In the genomic region with DNA sequence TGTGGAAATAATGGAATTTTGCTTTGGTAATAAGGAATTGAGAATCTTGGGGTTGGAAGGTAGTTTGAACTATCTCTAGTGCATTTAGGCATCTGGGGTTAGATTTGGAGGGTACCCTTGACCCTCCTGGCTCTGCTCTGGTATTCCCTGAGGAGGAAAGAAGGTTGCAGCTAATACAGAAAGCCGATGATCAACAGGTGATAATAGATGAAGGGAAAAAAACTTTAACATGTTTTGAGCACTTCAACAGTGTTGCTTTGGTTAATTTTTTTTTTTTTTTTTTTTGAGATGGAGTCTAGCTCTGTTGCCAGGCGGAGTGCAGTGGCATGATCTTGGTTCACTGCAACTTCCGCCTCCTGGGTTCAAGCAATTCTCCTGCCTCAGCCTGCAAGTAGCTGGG, we compare ENCODE assay signal across 18 cellular contexts. TPM values are rescaled to one million over a fixed set of nuclear protein-coding genes. Genes with fewer than 3 reads are reported as not detected.
A peak's percentile ranks its signal among the peaks of the same experiment; 100 is the strongest.
DNase-seq lines count a peak whose midpoint lies in the region; ATAC-seq, FAIRE-seq and TF ChIP-seq lines count a peak whose summit lies in the region.
"Had no signal": no experiment of that assay in that cellular context is flagged by ENCODE, and none has a peak within 500 bp of the region (broad histone marks: within the 10 kb centered on the region; RNA-seq: fewer than 3 reads in every experiment).

No MANE protein-coding gene starts in this region.

- H3K27me3 Mint-ChIP-seq in activated CD8-positive, alpha-beta T cell treated with anti-CD3 and anti-CD28 coated beads for 36 hours = no peaks in the 10 kb centered on the region
- no peaks in the 10 kb centered on the region for H3K27me3 Mint-ChIP-seq in activated CD8-positive, alpha-beta T cell treated with anti-CD3 and anti-CD28 coated beads, Interleukin-2, amount 10 ng/mL, durations not matched to agents 7 days and 5 days (ENCODE audit: low read depth)
- H3K27me3 Mint-ChIP-seq in astrocyte (ENCODE audit: low read depth, unreplicated experiment) = no peaks in the 10 kb centered on the region
- H3K27me3 Mint-ChIP-seq: CD8-positive, alpha-beta memory T cell had no signal

- H3K36me3 Mint-ChIP-seq in activated CD8-positive, alpha-beta T cell treated with anti-CD3 and anti-CD28 coated beads for 36 hours (ENCODE audit: low read depth) = peaks cover 65% of the 10 kb centered on the region
- peaks cover 70% of the 10 kb centered on the region for H3K36me3 Mint-ChIP-seq in activated CD8-positive, alpha-beta T cell treated with anti-CD3 and anti-CD28 coated beads, Interleukin-2, amount 10 ng/mL, durations not matched to agents 7 days and 5 days (ENCODE audit: low read depth)
- peaks cover 11% of the 10 kb centered on the region for H3K36me3 Mint-ChIP-seq in astrocyte (ENCODE audit: low read depth, unreplicated experiment)

- H3K4me3 ChIP-seq in Loucy (ENCODE audit: low read length, poor library complexity, severe bottlenecking) (peak overlapping the region; percentile 39), astrocyte (ENCODE audit: insufficient read depth, low read depth, low read length) (no peak overlapping the region), thyroid gland (replicated peaks in 1 of 3) (no peak overlapping the region)
- H3K4me3 ChIP-seq: GM23248 had no signal

- no peak for TF ChIP-seq CTCF in activated CD8-positive, alpha-beta T cell treated with anti-CD3 and anti-CD28 coated beads for 36 hours (IDR thresholded peaks at IDR 0.05)
- no peak for TF ChIP-seq CTCF in Loucy (conservative IDR thresholded peaks at IDR 0.05; ENCODE audit: low read length)
- TF ChIP-seq CTCF in astrocyte (IDR thresholded peaks at IDR 0.05; ENCODE audit: insufficient read depth, low read depth, low read length) = no peak
- no peak for TF ChIP-seq CTCF in thyroid gland (IDR thresholded peaks at IDR 0.05)

- H4K20me1 ChIP-seq in Loucy (ENCODE audit: insufficient read depth, low read length, poor library complexity, severe bottlenecking) (peaks cover 78% of the 10 kb centered on the region), astrocyte (ENCODE audit: insufficient read depth, low read length) (peaks cover 60% of the 10 kb centered on the region)

- H2AFZ ChIP-seq in Loucy (ENCODE audit: low read length) = no peak overlapping the region
- H2AFZ ChIP-seq in astrocyte (ENCODE audit: low read depth, low read length) = no peak overlapping the region
- H2AFZ ChIP-seq: GM23248 had no signal

- no peaks in the 10 kb centered on the region for H3K9me3 Mint-ChIP-seq in activated CD8-positive, alpha-beta T cell treated with anti-CD3 and anti-CD28 coated beads for 36 hours
- H3K9me3 Mint-ChIP-seq in activated CD8-positive, alpha-beta T cell treated with anti-CD3 and anti-CD28 coated beads, Interleukin-2, amount 10 ng/mL, durations not matched to agents 7 days and 5 days (ENCODE audit: insufficient read depth) = no peaks in the 10 kb centered on the region
- H3K9me3 Mint-ChIP-seq in astrocyte (ENCODE audit: unreplicated experiment) = no peaks in the 10 kb centered on the region
- H3K9me3 Mint-ChIP-seq: CD8-positive, alpha-beta memory T cell had no signal

- peaks cover 92% of the 10 kb centered on the region for H3K79me2 ChIP-seq in Loucy (ENCODE audit: insufficient read depth, low read length)
- H3K79me2 ChIP-seq in astrocyte (ENCODE audit: insufficient read depth, low read length) = peaks cover 85% of the 10 kb centered on the region

- no peaks in the 10 kb centered on the region for H3K27me3 ChIP-seq in Loucy (ENCODE audit: insufficient read depth, low read length, poor library complexity, severe bottlenecking)
- H3K27me3 ChIP-seq in astrocyte (ENCODE audit: insufficient read depth, low read length) = no peaks in the 10 kb centered on the region
- H3K27me3 ChIP-seq in thyroid gland = no peaks in the 10 kb centered on the region

- no peak for FAIRE-seq in astrocyte (lab: Jason Lieb, UNC)
- FAIRE-seq: H54 had no signal

- POLR2A ChIA-PET in activated CD8-positive, alpha-beta T cell treated with anti-CD3 and anti-CD28 coated beads for 36 hours (lab: Charles Lee) = interaction anchor here (0.6 to 1.2 kb wide), 3 partner anchors 11 to 59 kb away, joined by 3 to 5 read pairs (median 4); a partner anchor contains a TSS
- POLR2A ChIA-PET in activated CD8-positive, alpha-beta T cell treated with anti-CD3 and anti-CD28 coated beads, Interleukin-2, amount 10 ng/mL, durations not matched to agents 7 days and 5 days (lab: Charles Lee) = interaction anchor here (0.6 kb wide), 1 partner anchor 288 kb away, joined by 3 read pairs; no protein-coding TSS in a partner anchor

- H3K9me2 ChIP-seq in Loucy (replicated peaks; ENCODE audit: low read depth, low read length) = no peaks in the 10 kb centered on the region

- peak overlapping the region; percentile 95 for H3K4me2 ChIP-seq in Loucy (ENCODE audit: low read depth, low read length, poor library complexity, severe bottlenecking)
- H3K4me2 ChIP-seq in astrocyte (ENCODE audit: low read length) = no peak overlapping the region

- H3K4me1 ChIP-seq in Loucy (ENCODE audit: insufficient read depth, low read length, poor library complexity, severe bottlenecking) = peaks cover 68% of the 10 kb centered on the region
- peaks cover 13% of the 10 kb centered on the region for H3K4me1 ChIP-seq in astrocyte (ENCODE audit: insufficient read depth, low read length)
- H3K4me1 ChIP-seq in thyroid gland = peaks cover 75 to 79% of the 10 kb centered on the region in 2 donors

- H3F3A ChIP-seq in Loucy (ENCODE audit: low read depth) = no peaks in the 10 kb centered on the region

- H3K9ac ChIP-seq in Loucy (ENCODE audit: low read depth, low read length, poor library complexity, severe bottlenecking) (peak overlapping the region; percentile 22), astrocyte (ENCODE audit: low read length) (no peak overlapping the region)
- H3K9ac ChIP-seq: GM23248 had no signal

- intact Hi-C loops in activated CD8-positive, alpha-beta T cell treated with anti-CD3 and anti-CD28 coated beads for 36 hours (cut with micrococcal nuclease) = no loop called here
- intact Hi-C loops in thyroid gland (cut with DNase I) = no loop called here
- intact Hi-C loops in left ventricle myocardium superior (cut with micrococcal nuclease) = no loop called here

- H3K4me3 Mint-ChIP-seq in activated CD8-positive, alpha-beta T cell treated with anti-CD3 and anti-CD28 coated beads for 36 hours = no peak overlapping the region
- H3K4me3 Mint-ChIP-seq in activated CD8-positive, alpha-beta T cell treated with anti-CD3 and anti-CD28 coated beads, Interleukin-2, amount 10 ng/mL, durations not matched to agents 7 days and 5 days = no peak overlapping the region
- H3K4me3 Mint-ChIP-seq in astrocyte (ENCODE audit: unreplicated experiment) = no peak overlapping the region
- H3K4me3 Mint-ChIP-seq: CD14-positive monocyte had no signal

- TF ChIP-seq POLR2A in thyroid gland (IDR thresholded peaks at IDR 0.05) = no peak

- no peak for ATAC-seq in activated CD8-positive, alpha-beta T cell treated with anti-CD3 and anti-CD28 coated beads for 36 hours
- no peak for ATAC-seq in activated CD8-positive, alpha-beta T cell treated with anti-CD3 and anti-CD28 coated beads, Interleukin-2, amount 10 ng/mL, durations not matched to agents 7 days and 5 days
- ATAC-seq in HG03095 (IDR thresholded peaks at IDR 0.05; ENCODE audit: unreplicated experiment) (no peak), left ventricle myocardium superior (no peak)
- ATAC-seq: HCT116 had no signal

- peaks cover 62% of the 10 kb centered on the region for H3K36me3 ChIP-seq in Loucy (ENCODE audit: insufficient read depth, low read length)
- H3K36me3 ChIP-seq in astrocyte (ENCODE audit: insufficient read depth, low read length) = peaks cover 42% of the 10 kb centered on the region
- H3K36me3 ChIP-seq in thyroid gland = peaks cover 12 to 24% of the 10 kb centered on the region in 2 donors

- H3K9me3 ChIP-seq in Loucy (ENCODE audit: insufficient read depth, low read depth, low read length) (no peaks in the 10 kb centered on the region), astrocyte (ENCODE audit: insufficient read depth, low read depth, low read length) (no peaks in the 10 kb centered on the region), thyroid gland (no peaks in the 10 kb centered on the region)
- H3K9me3 ChIP-seq: Caco-2 had no signal

- CTCF ChIA-PET in activated CD8-positive, alpha-beta T cell treated with anti-CD3 and anti-CD28 coated beads for 36 hours (lab: Charles Lee) = interaction anchor here (1.0 to 1.3 kb wide), 4 partner anchors 15 to 236 kb away, joined by 3 to 5 read pairs (median 3); no protein-coding TSS in a partner anchor
- CTCF ChIA-PET in activated CD8-positive, alpha-beta T cell treated with anti-CD3 and anti-CD28 coated beads, Interleukin-2, amount 10 ng/mL, durations not matched to agents 7 days and 5 days (lab: Charles Lee) = interaction anchor here (1.0 to 1.7 kb wide), 2 partner anchors 22 to 85 kb away, joined by 3 to 8 read pairs; a partner anchor contains a TSS

- no peak for DNase-seq in activated CD8-positive, alpha-beta T cell treated with anti-CD3 and anti-CD28 coated beads for 36 hours
- no peak for DNase-seq in activated CD8-positive, alpha-beta T cell treated with anti-CD3 and anti-CD28 coated beads, Interleukin-2, amount 10 ng/mL, durations not matched to agents 7 days and 5 days
- DNase-seq in astrocyte (ENCODE audit: low read depth) = no peak
- DNase-seq in thyroid gland = no peak
- no peak for DNase-seq in left ventricle myocardium superior
- DNase-seq: Caco-2; CD8-positive, alpha-beta memory T cell; DMS53; GM23248; IMR-90 had no signal

- H3K27ac Mint-ChIP-seq in activated CD8-positive, alpha-beta T cell treated with anti-CD3 and anti-CD28 coated beads for 36 hours = peak overlapping the region; percentile 25
- no peak overlapping the region for H3K27ac Mint-ChIP-seq in activated CD8-positive, alpha-beta T cell treated with anti-CD3 and anti-CD28 coated beads, Interleukin-2, amount 10 ng/mL, durations not matched to agents 7 days and 5 days
- peak overlapping the region; percentile 78 for H3K27ac Mint-ChIP-seq in astrocyte (ENCODE audit: unreplicated experiment)

- no peak overlapping the region for H3K27ac ChIP-seq in astrocyte (ENCODE audit: low read depth, low read length)
- peak overlapping the region in 2 of 3 donors; percentile 19 to 61 for H3K27ac ChIP-seq in thyroid gland
- H3K27ac ChIP-seq: 22Rv1, GM23248 had no signal

- WGBS in thyroid gland, 2 donors = 91 to 97% methylated on average over 3 of the region's 3 CpGs

- H3K4me1 Mint-ChIP-seq in activated CD8-positive, alpha-beta T cell treated with anti-CD3 and anti-CD28 coated beads for 36 hours (ENCODE audit: low read depth) = peaks cover 70% of the 10 kb centered on the region
- peaks cover 70% of the 10 kb centered on the region for H3K4me1 Mint-ChIP-seq in activated CD8-positive, alpha-beta T cell treated with anti-CD3 and anti-CD28 coated beads, Interleukin-2, amount 10 ng/mL, durations not matched to agents 7 days and 5 days (ENCODE audit: low read depth)
- H3K4me1 Mint-ChIP-seq in astrocyte (ENCODE audit: low read depth, unreplicated experiment) = peaks cover 24% of the 10 kb centered on the region

RNA-seq across cellular contexts. Expression of a gene that starts 4.8 kb away (rescaled TPM):
- total RNA-seq in activated CD8-positive, alpha-beta T cell treated with anti-CD3 and anti-CD28 coated beads for 36 hours = 10 to 100 TPM; 61.2 to 66.6 TPM
- 10 to 100 TPM; 75.8 to 76.0 TPM for total RNA-seq in activated CD8-positive, alpha-beta T cell treated with anti-CD3 and anti-CD28 coated beads, Interleukin-2, amount 10 ng/mL, durations not matched to agents 7 days and 5 days
- 40.8 and 42.0 TPM in 2 replicates for total RNA-seq in astrocyte
- 100 to 1,000 TPM in 1 of 4 donors, 10 to 100 TPM in 3; 57.5 to 127 (median 76.1) TPM for total RNA-seq in thyroid gland
- total RNA-seq in left ventricle myocardium superior = 52.8 TPM

RNA-seq across cellular contexts. Expression of a gene that starts 29.4 kb away (rescaled TPM):
- total RNA-seq in activated CD8-positive, alpha-beta T cell treated with anti-CD3 and anti-CD28 coated beads for 36 hours = 10 to 100 TPM; 19.7 to 23.0 TPM
- total RNA-seq in activated CD8-positive, alpha-beta T cell treated with anti-CD3 and anti-CD28 coated beads, Interleukin-2, amount 10 ng/mL, durations not matched to agents 7 days and 5 days = 10 to 100 TPM; 20.8 to 23.5 TPM
- total RNA-seq in astrocyte (5.4 and 8.0 TPM in 2 replicates), thyroid gland (10 to 100 TPM; 12.4 to 41.5 (median 23.3) TPM), left ventricle myocardium superior (11.2 TPM)

RNA-seq across cellular contexts. Expression of a gene that starts 54.6 kb away (rescaled TPM):
- not detected for total RNA-seq in activated CD8-positive, alpha-beta T cell treated with anti-CD3 and anti-CD28 coated beads for 36 hours
- not detected for total RNA-seq in activated CD8-positive, alpha-beta T cell treated with anti-CD3 and anti-CD28 coated beads, Interleukin-2, amount 10 ng/mL, durations not matched to agents 7 days and 5 days
- total RNA-seq in astrocyte (not detected in 2 replicates), thyroid gland (not detected), left ventricle myocardium superior (not detected)
- total RNA-seq: A673; CD8-positive, alpha-beta memory T cell; GM23248; HT-29; IMR-90 had no signal
